18 cellular contexts compared by ENCODE assay signal in genomic region chr16:69035375-69035774, GRCh38.
"Had no signal": no experiment of that assay in that cellular context is flagged by ENCODE, and none has a peak within 500 bp of the region (broad histone marks: within the 10 kb centered on the region; RNA-seq: fewer than 3 reads in every experiment).

No MANE protein-coding gene starts in this region.

- H3K4me3 Mint-ChIP-seq: IgD-negative memory B cell had no signal

- H3K9me3 Mint-ChIP-seq: IgD-negative memory B cell had no signal

- DNase-seq: Kasumi-1; MM.1S; NCI-H1105; NCI-H1417; NCI-H1436 treated with DMSO at 0.1 percent for 48 hours; NCI-H1694; NCI-H187 treated with DMSO at 0.1 percent for 48 hours; NCI-H2081; NCI-H2107; NCI-H2227 treated with DMSO at 0.1 percent for 48 hours; NCI-H524; NCI-H526 treated with DMSO at 0.1 percent for 48 hours; NCI-H748 treated with DMSO at 0.1 percent for 48 hours; NK-92 treated with Interleukin-12 subunit alpha and Interleukin-12 subunit beta, amount 100 ng/mL, for 24 hours; PC-3; SHP77; SK-N-SH had no signal

- H3K27ac Mint-ChIP-seq: IgD-negative memory B cell had no signal

- H3K4me1 Mint-ChIP-seq: IgD-negative memory B cell had no signal

- H3K27me3 Mint-ChIP-seq: IgD-negative memory B cell had no signal
